In genomic region chr5:177109810-177110209, GRCh38 we compare ENCODE assay signal across 1 cellular context.
TF ChIP-seq lines count a peak whose summit lies in the region.

No MANE protein-coding gene starts in this region.

TF ChIP-seq in SK-N-SH, 30 proteins besides CTCF, POLR2A, EP300 and RAD21 (continued from another document):
- TF ChIP-seq EZH2phosphoT487 (IDR thresholded peaks at IDR 0.05; ENCODE audit: borderline replicate concordance, low read depth), result no peak
- no peak for TF ChIP-seq SIN3A (IDR thresholded peaks at IDR 0.05; ENCODE audit: borderline replicate concordance, low read depth, low read length)
- TF ChIP-seq NFIC (IDR thresholded peaks at IDR 0.05; ENCODE audit: borderline replicate concordance), result no peak
